ENCODE assay signal across 8 cellular contexts in the genomic region with DNA sequence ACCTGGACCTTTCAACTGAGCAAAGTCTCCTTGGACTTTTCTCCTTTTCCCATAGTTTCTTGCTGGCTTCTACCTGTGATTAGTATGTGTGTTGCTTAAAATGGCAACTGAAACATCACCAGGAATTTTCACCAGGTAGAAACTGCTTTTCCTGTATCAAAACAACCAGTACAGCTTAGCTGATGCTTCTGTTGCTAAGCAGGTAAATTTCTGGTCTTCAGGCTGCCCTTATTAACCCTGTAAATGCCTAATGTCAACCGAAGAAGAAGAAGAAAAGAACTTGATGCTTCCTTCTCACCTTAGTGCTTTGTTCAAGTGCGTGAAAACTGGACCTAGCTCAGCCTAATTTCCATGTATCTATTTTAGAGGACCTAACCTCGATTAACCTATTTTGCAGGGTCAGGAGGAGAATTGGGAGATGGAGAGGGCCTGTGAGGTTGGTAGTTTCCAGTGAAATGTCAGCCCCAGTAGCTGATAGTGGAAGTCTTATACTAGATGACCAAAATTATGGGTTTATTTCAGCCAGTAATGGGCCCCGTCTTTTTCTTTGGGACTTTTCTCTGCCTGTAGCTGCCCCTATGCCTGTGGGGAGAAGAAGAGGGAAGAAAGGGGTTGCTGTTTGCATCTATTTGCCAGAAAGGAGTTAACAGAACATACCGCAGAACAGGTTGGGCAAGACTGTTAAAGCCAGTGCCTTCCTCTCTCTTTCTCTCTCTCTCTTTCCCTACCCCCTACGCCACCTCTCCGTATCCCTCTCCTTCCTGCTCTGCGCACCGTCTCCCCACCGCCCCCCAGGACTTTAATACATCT. TPM values are rescaled to one million over a fixed set of nuclear protein-coding genes. Genes with fewer than 3 reads are reported as not detected.
DNase-seq lines count a peak whose midpoint lies in the region; ATAC-seq and TF ChIP-seq lines count a peak whose summit lies in the region.

No MANE protein-coding gene starts in this region.

- H3K9ac ChIP-seq in fibroblast of lung (ENCODE audit: insufficient read depth, low read length): no peak overlapping the region

- DNase-seq in NCI-H1105 treated with DMSO at 0.1 percent for 48 hours (lab: John Stamatoyannopoulos, UW) (peak; percentile 27), NCI-H1105 (lab: John Stamatoyannopoulos, UW) (no peak), PC-9 (peak; percentile 58 to 75), fibroblast of lung (ENCODE audit: low read depth in 2 of 2) (no peak), spleen (no peak), inferior parietal cortex (ENCODE audit: extremely low spot score) (no peak), C1 segment of cervical spinal cord (lab: John Stamatoyannopoulos, UW) (no peak)

- CTCF ChIA-PET in PC-9 (lab: Charles Lee): interaction anchor here (0.6 kb wide), 1 partner anchor 236 kb away, joined by 5 read pairs; no protein-coding TSS in a partner anchor

- no peaks in the 10 kb centered on the region for H4K20me1 ChIP-seq in PC-9 (ENCODE audit: insufficient read depth)
- no peaks in the 10 kb centered on the region for H4K20me1 ChIP-seq in fibroblast of lung (ENCODE audit: control insufficient read depth, extremely low read depth, insufficient read depth, low read length)

- peaks cover 91% of the 10 kb centered on the region for H3K79me2 ChIP-seq in PC-9 (ENCODE audit: low read depth)
- peaks cover 87% of the 10 kb centered on the region for H3K79me2 ChIP-seq in fibroblast of lung (ENCODE audit: control insufficient read depth, insufficient read depth, low read length)

- H3K4me2 ChIP-seq in PC-9 (peak overlapping the region; percentile 99), fibroblast of lung (ENCODE audit: extremely low read depth, insufficient read depth, low read length) (peak overlapping the region; percentile 73)

- H3K36me3 ChIP-seq in PC-9 (ENCODE audit: low read depth) (no peaks in the 10 kb centered on the region), fibroblast of lung (ENCODE audit: control insufficient read depth, insufficient read depth, low read length) (no peaks in the 10 kb centered on the region), spleen (no peaks in the 10 kb centered on the region)

- peak overlapping the region; percentile 66 for H3K4me3 ChIP-seq in PC-9
- H3K4me3 ChIP-seq in fibroblast of lung (replicated peaks in 1 of 4; ENCODE audit: control extremely low read depth in 1 of 4, insufficient read depth in 1 of 4, low read depth in 3 of 4, low read length in 4 of 4): no peak overlapping the region
- H3K4me3 ChIP-seq in spleen: peak overlapping the region in 1 of 8 donors; percentile 51

- H3F3A ChIP-seq in PC-9 (ENCODE audit: insufficient read depth, low read depth): peaks cover 21% of the 10 kb centered on the region; the same call in 1 of the 2 replicates

- POLR2A ChIA-PET in PC-9 (lab: Charles Lee; ENCODE audit: unreplicated experiment): interaction anchor here (0.5 to 0.6 kb wide), 2 partner anchors 8 to 56 kb away, joined by 3 to 9 read pairs; no protein-coding TSS in a partner anchor

- intact Hi-C loops in PC-9 (cut with micrococcal nuclease; ENCODE audit: unreplicated experiment): loop anchor here (1.0 to 5.0 kb wide), 6 partner anchors 56 to 343 kb away; no protein-coding TSS in a partner anchor
- intact Hi-C loops in spleen (cut with DNase I; ENCODE audit: low total_unique reads): no loop called here

- peaks cover 72% of the 10 kb centered on the region for H3K4me1 ChIP-seq in PC-9 (replicated peaks; ENCODE audit: insufficient read depth)
- H3K4me1 ChIP-seq in fibroblast of lung (ENCODE audit: control insufficient read depth, extremely low read depth, insufficient read depth, low read length): peaks cover 31% of the 10 kb centered on the region
- H3K4me1 ChIP-seq in spleen: peaks cover 29 to 92% (median 75%) of the 10 kb centered on the region in 6 donors

- TF ChIP-seq POLR2A in spleen (IDR thresholded peaks at IDR 0.05): no peak

- H3K27me3 ChIP-seq in PC-9 (ENCODE audit: insufficient read depth, low read depth) (no peaks in the 10 kb centered on the region), fibroblast of lung (ENCODE audit: control insufficient read depth, insufficient read depth, low read length) (no peaks in the 10 kb centered on the region), spleen (replicated peaks in 1 of 7) (no peaks in the 10 kb centered on the region)

- H3K27ac ChIP-seq in PC-9: peak overlapping the region; percentile 91
- peak overlapping the region; percentile 68 for H3K27ac ChIP-seq in fibroblast of lung (ENCODE audit: insufficient read depth, low read length)
- H3K27ac ChIP-seq in spleen: peak overlapping the region; percentile 31 to 88 (median 78)

- H3K9me2 ChIP-seq in PC-9 (ENCODE audit: insufficient read depth): no peaks in the 10 kb centered on the region

- TF ChIP-seq CTCF in PC-9 (conservative IDR thresholded peaks at IDR 0.05) (no peak), fibroblast of lung (conservative IDR thresholded peaks at IDR 0.05 in 1 of 2, IDR thresholded peaks at IDR 0.05 in 1 of 2; ENCODE audit: low read depth in 1 of 2, low read length in 2 of 2) (no peak), spleen (IDR thresholded peaks at IDR 0.05 in 8 of 11, conservative IDR thresholded peaks at IDR 0.05 in 3 of 11) (no peak)

- no TSS peak for BruUV-seq in PC-9 (replicated peaks; lab: Mats Ljungman, UMichigan)

- H3K9me3 ChIP-seq in PC-9 (ENCODE audit: insufficient read depth, low read depth) (no peaks in the 10 kb centered on the region), fibroblast of lung (ENCODE audit: control insufficient read depth, insufficient read depth, low read depth, low read length) (no peaks in the 10 kb centered on the region), spleen (no peaks in the 10 kb centered on the region)

- ATAC-seq in GM19328 (IDR thresholded peaks at IDR 0.05; ENCODE audit: unreplicated experiment): no peak

- peak overlapping the region; percentile 43; the same call in 1 of the 2 replicates for H2AFZ ChIP-seq in PC-9
- no peak overlapping the region for H2AFZ ChIP-seq in fibroblast of lung (ENCODE audit: low read length)

- 38 to 68% (median 60%) methylated on average over 10 of the region's 10 CpGs for WGBS in spleen, 5 donors

RNA-seq across cellular contexts. Expression of a gene that starts 37.7 kb away (rescaled TPM):
- total RNA-seq in PC-9 (2021) (29.2 and 38.4 TPM in 2 replicates), fibroblast of lung (15.2 and 18.8 TPM in 2 replicates), spleen (10 to 100 TPM; 48.5 to 72.0 (median 58.1) TPM)
- polyA plus RNA-seq in fibroblast of lung (2.4 and 2.8 TPM in 2 replicates), spleen (1 to 10 TPM; 3.2 to 7.4 (median 4.7) TPM)
- polyA plus RNA-seq in fibroblast of lung (2012): 5.5 and 7.7 TPM in 2 replicates
- polyA minus RNA-seq in fibroblast of lung (ENCODE audit: low replicate concordance): 19.9 and 29.8 TPM in 2 replicates

Comparison
In these comparisons a context has a peak if more than half of its experiments do, and no peak if none do; other contexts are left out.
1. DNase-seq: peak in NCI-H1105 treated with DMSO at 0.1 percent for 48 hours (single experiment) and PC-9 (2 of 2); none in NCI-H1105 (single experiment), fibroblast of lung (0 of 2), spleen (single experiment), inferior parietal cortex (single experiment) and C1 segment of cervical spinal cord (0 of 14).
2. Peak in every context shown above with its lines, with median percentiles within 50 percentile points of each other: H3K27ac ChIP-seq.